In genomic region chr20:49278817-49279676, GRCh38 we compare ENCODE assay signal across 1 cellular context.
TF ChIP-seq lines count a peak whose summit lies in the region.

No MANE protein-coding gene starts in this region.

TF ChIP-seq in HepG2, 621 proteins besides CTCF, POLR2A, EP300 and RAD21 (continues in another document):
- no peak for TF ChIP-seq DMAP1 (CRISPR knock-in tag; IDR thresholded peaks at IDR 0.05)
- no peak for TF ChIP-seq FOSL1 (CRISPR knock-in tag; IDR thresholded peaks at IDR 0.05; ENCODE audit: borderline replicate concordance)
- peak; percentile 9 for TF ChIP-seq ZNF18 (CRISPR knock-in tag; IDR thresholded peaks at IDR 0.05; ENCODE audit: insufficient replicate concordance)
- no peak for TF ChIP-seq PBX2 (CRISPR knock-in tag; IDR thresholded peaks at IDR 0.05)
- TF ChIP-seq THRA (CRISPR knock-in tag; IDR thresholded peaks at IDR 0.05; ENCODE audit: borderline replicate concordance) = peak; percentile 77; the same call in 1 of the 2 replicates
- TF ChIP-seq ZNF329 (CRISPR knock-in tag; IDR thresholded peaks at IDR 0.05; ENCODE audit: low read depth) = no peak; the same call in 1 of the 2 replicates
- no peak for TF ChIP-seq PCBP2 (optimal IDR thresholded peaks at IDR 0.05; ENCODE audit: low read depth, low read length, poor library complexity, severe bottlenecking)
- no peak for TF ChIP-seq IKZF4 (CRISPR knock-in tag; IDR thresholded peaks at IDR 0.05; ENCODE audit: borderline replicate concordance, low read depth, not compliant biosample characterization)
- peak; percentile 92; the same call in 1 of the 2 replicates for TF ChIP-seq TP53 (CRISPR knock-in tag; conservative IDR thresholded peaks at IDR 0.05)
- TF ChIP-seq ZNF276 (CRISPR knock-in tag; IDR thresholded peaks at IDR 0.05; ENCODE audit: low read depth) = no peak; the same call in 1 of the 2 replicates
- no peak for TF ChIP-seq ZFP36 (IDR thresholded peaks at IDR 0.05; ENCODE audit: borderline replicate concordance, low read depth, low read length, partially characterized antibody)
- TF ChIP-seq RFX5 (IDR thresholded peaks at IDR 0.05; ENCODE audit: low read depth, low read length) = no peak
- TF ChIP-seq KDM5A (IDR thresholded peaks at IDR 0.05; ENCODE audit: borderline replicate concordance, low read length) = peak; percentile 82
- TF ChIP-seq ZNF616 (CRISPR knock-in tag; IDR thresholded peaks at IDR 0.05; ENCODE audit: low read depth) = no peak
- TF ChIP-seq KDM6A (CRISPR knock-in tag; IDR thresholded peaks at IDR 0.05; ENCODE audit: low read depth) = no peak
- TF ChIP-seq ZNF136 (CRISPR knock-in tag; IDR thresholded peaks at IDR 0.05; ENCODE audit: low read depth) = no peak
- no peak for TF ChIP-seq ZNF740 (CRISPR knock-in tag; IDR thresholded peaks at IDR 0.05)
- no peak for TF ChIP-seq SMC3 (IDR thresholded peaks at IDR 0.05; ENCODE audit: low read length)
- no peak; the same call in 1 of the 2 replicates for TF ChIP-seq BRCA1 (CRISPR knock-in tag; IDR thresholded peaks at IDR 0.05)
- no peak for TF ChIP-seq FOXP4 (CRISPR knock-in tag; IDR thresholded peaks at IDR 0.05)
- no peak for TF ChIP-seq ZNF609 (CRISPR knock-in tag; IDR thresholded peaks at IDR 0.05; ENCODE audit: borderline replicate concordance)
- TF ChIP-seq KIAA2018 (CRISPR knock-in tag; IDR thresholded peaks at IDR 0.05; ENCODE audit: borderline replicate concordance) = peak; percentile 45; the same call in 1 of the 2 replicates
- TF ChIP-seq TRIM24 (CRISPR knock-in tag; IDR thresholded peaks at IDR 0.05) = no peak
- no peak for TF ChIP-seq ZBTB14 (CRISPR knock-in tag; IDR thresholded peaks at IDR 0.05)
- peak; percentile 48; the same call in 1 of the 2 replicates for TF ChIP-seq ZNF232 (CRISPR knock-in tag; IDR thresholded peaks at IDR 0.05; ENCODE audit: borderline replicate concordance)
- no peak for TF ChIP-seq HMG20B (CRISPR knock-in tag; conservative IDR thresholded peaks at IDR 0.05)
- TF ChIP-seq TARDBP (CRISPR knock-in tag; IDR thresholded peaks at IDR 0.05) = no peak
- TF ChIP-seq ZNF431 (CRISPR knock-in tag; IDR thresholded peaks at IDR 0.05; ENCODE audit: borderline replicate concordance, low read depth) = no peak
